30 cellular contexts compared by ENCODE assay signal in genomic region chr4:16862688-16863087, GRCh38. TPM values are rescaled to one million over a fixed set of nuclear protein-coding genes. Genes with fewer than 3 reads are reported as not detected.
DNase-seq lines count a peak whose midpoint lies in the region; ATAC-seq and TF ChIP-seq lines count a peak whose summit lies in the region.
"Had no signal": no experiment of that assay in that cellular context is flagged by ENCODE, and none has a peak within 500 bp of the region (broad histone marks: within the 10 kb centered on the region; RNA-seq: fewer than 3 reads in every experiment).

No MANE protein-coding gene starts in this region.

- H3K4me1 ChIP-seq in SK-N-SH (ENCODE audit: control insufficient read depth in 1 of 2, insufficient read depth in 2 of 2, low read depth in 1 of 2, low read length in 1 of 2): peaks cover 0 to 41% of the 10 kb centered on the region in 2 experiments
- H3K4me1 ChIP-seq in gastrocnemius medialis: peaks cover 0 to 13% of the 10 kb centered on the region in 2 donors
- H3K4me1 ChIP-seq in GM23248 (ENCODE audit: insufficient read depth): peaks cover 28% of the 10 kb centered on the region
- H3K4me1 ChIP-seq: BLaER1, sigmoid colon had no signal

- H3K9me2 ChIP-seq in SK-N-SH: no peaks in the 10 kb centered on the region
- H3K9me2 ChIP-seq in GM23248 (ENCODE audit: insufficient read depth): no peaks in the 10 kb centered on the region

- TF ChIP-seq CTCF in SK-N-SH (IDR thresholded peaks at IDR 0.05): no peak
- no peak for TF ChIP-seq CTCF in gastrocnemius medialis (IDR thresholded peaks at IDR 0.05 in 4 of 5, conservative IDR thresholded peaks at IDR 0.05 in 1 of 5)
- TF ChIP-seq CTCF in activated CD8-positive, alpha-beta T cell treated with anti-CD3 and anti-CD28 coated beads for 36 hours (IDR thresholded peaks at IDR 0.05): no peak

- H3K9me3 Mint-ChIP-seq in activated CD8-positive, alpha-beta T cell treated with anti-CD3 and anti-CD28 coated beads for 36 hours: no peaks in the 10 kb centered on the region
- H3K9me3 Mint-ChIP-seq: activated naive CD4-positive, alpha-beta T cell treated with anti-CD3 and anti-CD28 coated beads for 36 hours had no signal

- intact Hi-C loops in gastrocnemius medialis (cut with DNase I; ENCODE audit: low total_unique reads): no loop called here
- intact Hi-C loops in activated CD8-positive, alpha-beta T cell treated with anti-CD3 and anti-CD28 coated beads for 36 hours (cut with micrococcal nuclease): no loop called here

- H3K27me3 ChIP-seq in SK-N-SH (ENCODE audit: insufficient read depth): no peaks in the 10 kb centered on the region
- no peaks in the 10 kb centered on the region for H3K27me3 ChIP-seq in gastrocnemius medialis
- H3K27me3 ChIP-seq in GM23248 (replicated peaks; ENCODE audit: insufficient read depth): no peaks in the 10 kb centered on the region
- H3K27me3 ChIP-seq: BLaER1, MG63, neutrophil, sigmoid colon had no signal

- CTCF ChIA-PET in SK-N-SH (lab: Yijun Ruan, JAX): interaction anchor here (1.5 kb wide), 1 partner anchor 53 kb away, joined by 4 read pairs; no protein-coding TSS in a partner anchor
- CTCF ChIA-PET in activated CD8-positive, alpha-beta T cell treated with anti-CD3 and anti-CD28 coated beads for 36 hours (lab: Charles Lee): interaction anchor here (1.7 kb wide), 1 partner anchor 54 kb away, joined by 5 read pairs; no protein-coding TSS in a partner anchor

- peak overlapping the region; percentile 23; the same call in 1 of the 2 replicates for H3K9ac ChIP-seq in SK-N-SH
- no peak overlapping the region for H3K9ac ChIP-seq in GM23248
- H3K9ac ChIP-seq: BLaER1 had no signal

- H3K27me3 Mint-ChIP-seq in activated CD8-positive, alpha-beta T cell treated with anti-CD3 and anti-CD28 coated beads for 36 hours: peaks cover 2% of the 10 kb centered on the region
- H3K27me3 Mint-ChIP-seq: brain, type B pancreatic cell had no signal

- no peak for TF ChIP-seq RAD21 in SK-N-SH (IDR thresholded peaks at IDR 0.05; ENCODE audit: low read length)

- peak; percentile 62 for ATAC-seq in left lobe of liver
- ATAC-seq in gastrocnemius medialis: peak in 1 of 2 donors; percentile 36
- ATAC-seq in GM21529 (IDR thresholded peaks at IDR 0.05; ENCODE audit: unreplicated experiment): no peak
- no peak for ATAC-seq in HG02798 (IDR thresholded peaks at IDR 0.05; ENCODE audit: poor library complexity, unreplicated experiment)
- no peak for ATAC-seq in activated CD8-positive, alpha-beta T cell treated with anti-CD3 and anti-CD28 coated beads for 36 hours
- ATAC-seq: activated CD4-positive, CD25-positive, alpha-beta regulatory T cell treated with anti-CD3 and anti-CD28 coated beads, Interleukin-2, amount 50 U/mL, for 24 hours had no signal

- H3K9me3 ChIP-seq in SK-N-SH (no peaks in the 10 kb centered on the region), gastrocnemius medialis (no peaks in the 10 kb centered on the region), GM23248 (ENCODE audit: low read depth) (no peaks in the 10 kb centered on the region)
- H3K9me3 ChIP-seq: BLaER1, MG63, neutrophil, sigmoid colon had no signal

- peaks cover 0 to 3% of the 10 kb centered on the region in 2 experiments for H3K36me3 ChIP-seq in SK-N-SH (replicated peaks in 1 of 2; ENCODE audit: control insufficient read depth in 1 of 2, insufficient read depth in 2 of 2, low read length in 1 of 2)
- H3K36me3 ChIP-seq in gastrocnemius medialis: no peaks in the 10 kb centered on the region
- no peaks in the 10 kb centered on the region for H3K36me3 ChIP-seq in GM23248 (ENCODE audit: low read depth)
- H3K36me3 ChIP-seq: BLaER1, neutrophil, sigmoid colon had no signal

- H3K27ac ChIP-seq in SK-N-SH (ENCODE audit: low read depth in 2 of 2, low read length in 1 of 2) (peak overlapping the region in 1 of 2 experiments; percentile 95; a peak in 2 of 4 replicates), gastrocnemius medialis (peak overlapping the region in 3 of 4 donors; percentile 47 to 69 (median 61)), GM23248 (no peak overlapping the region)
- H3K27ac ChIP-seq: BLaER1, neutrophil, sigmoid colon, SK-N-MC had no signal

- H3K36me3 Mint-ChIP-seq in activated CD8-positive, alpha-beta T cell treated with anti-CD3 and anti-CD28 coated beads for 36 hours (ENCODE audit: low read depth): no peaks in the 10 kb centered on the region
- H3K36me3 Mint-ChIP-seq: naive B cell had no signal

- H2AFZ ChIP-seq in SK-N-SH (ENCODE audit: low read depth) (0 out of 2 replicates have a peak overlapping the region, but pooled peaks have one; percentile 39), GM23248 (no peak overlapping the region)

- WGBS in SK-N-SH (ENCODE audit: low lambda C conversion rate): 67% methylated on average over 11 of the region's 11 CpGs
- 76 to 77% methylated on average over 11 of the region's 11 CpGs for WGBS in GM23248 (ENCODE audit: low coverage in 1 of 2, low lambda C conversion rate in 2 of 2, missing lambda C conversion rate in 2 of 2), 2 experiments

- no peak for TF ChIP-seq EP300 in SK-N-SH (IDR thresholded peaks at IDR 0.05; ENCODE audit: borderline replicate concordance in 1 of 2, low read depth in 1 of 2, low read length in 1 of 2)

- H3K79me2 ChIP-seq in SK-N-SH (ENCODE audit: insufficient read depth) (peaks cover 17% of the 10 kb centered on the region), GM23248 (ENCODE audit: insufficient read depth) (peaks cover 84% of the 10 kb centered on the region)

- no peak overlapping the region for H3K27ac Mint-ChIP-seq in activated CD8-positive, alpha-beta T cell treated with anti-CD3 and anti-CD28 coated beads for 36 hours
- H3K27ac Mint-ChIP-seq: activated naive CD4-positive, alpha-beta T cell treated with anti-CD3 and anti-CD28 coated beads for 36 hours; type B pancreatic cell had no signal

- no peak overlapping the region for H3K4me2 ChIP-seq in SK-N-SH
- H3K4me2 ChIP-seq in GM23248 (ENCODE audit: unreplicated experiment): no peak overlapping the region
- H3K4me2 ChIP-seq: BLaER1 had no signal

- no peak for TF ChIP-seq POLR2A in gastrocnemius medialis (IDR thresholded peaks at IDR 0.05)

- in situ Hi-C loops in gastrocnemius medialis (cut with MboI; ENCODE audit: low sequenced_read_pairs in 4 of 4): no loop called here
- in situ Hi-C loops in GM23248 (cut with MboI): no loop called here

- H3K4me1 Mint-ChIP-seq in activated CD8-positive, alpha-beta T cell treated with anti-CD3 and anti-CD28 coated beads for 36 hours (ENCODE audit: low read depth): no peaks in the 10 kb centered on the region
- H3K4me1 Mint-ChIP-seq: naive B cell had no signal

- H3F3A ChIP-seq in SK-N-SH (replicated peaks; ENCODE audit: insufficient read depth): peaks cover 50% of the 10 kb centered on the region
- peaks cover 31% of the 10 kb centered on the region for H3F3A ChIP-seq in GM23248 (ENCODE audit: insufficient read depth)

- no peak for DNase-seq in SK-N-SH
- peak; percentile 86 for DNase-seq in dermis blood vessel endothelial cell
- DNase-seq in left lobe of liver (ENCODE audit: low spot score): peak; percentile 50
- DNase-seq in gastrocnemius medialis: no peak
- DNase-seq in GM23248: no peak
- no peak for DNase-seq in activated CD8-positive, alpha-beta T cell treated with anti-CD3 and anti-CD28 coated beads for 36 hours
- DNase-seq: activated CD4-positive, alpha-beta T cell treated with anti-CD3 and anti-CD28 coated beads, Interleukin-2, amount 50 U/mL, for 48 hours; activated CD8-positive, alpha-beta memory T cell treated with anti-CD3 and anti-CD28 coated beads, Interleukin-2, amount 50 U/mL, for 4 hours; activated naive CD4-positive, alpha-beta T cell treated with anti-CD3 and anti-CD28 coated beads for 36 hours; DMS 273 treated with DMSO at 0.1 percent for 48 hours; EL; islet precursor cell; KG1; mesendoderm; MG63; naive B cell; NCI-H2029; NCI-H524; OCI-M1; sigmoid colon; stimulated activated CD4-positive, alpha-beta T cell treated with anti-CD3 and anti-CD28 coated beads, Interleukin-4, amount 100 ng/mL, for 24 hours; T-helper 2 cell had no signal

- no peak overlapping the region for H3K4me3 Mint-ChIP-seq in activated CD8-positive, alpha-beta T cell treated with anti-CD3 and anti-CD28 coated beads for 36 hours
- H3K4me3 Mint-ChIP-seq: activated naive CD4-positive, alpha-beta T cell treated with anti-CD3 and anti-CD28 coated beads for 36 hours; brain; naive B cell; type B pancreatic cell had no signal

- no peak overlapping the region for H3K4me3 ChIP-seq in SK-N-SH (ENCODE audit: low read depth in 2 of 2, low read length in 1 of 2)
- no peak overlapping the region for H3K4me3 ChIP-seq in gastrocnemius medialis
- no peak overlapping the region for H3K4me3 ChIP-seq in GM23248
- H3K4me3 ChIP-seq: BLaER1, MG63, sigmoid colon, SK-N-MC had no signal

- H4K20me1 ChIP-seq in SK-N-SH (ENCODE audit: insufficient read depth): no peaks in the 10 kb centered on the region
- H4K20me1 ChIP-seq in GM23248 (ENCODE audit: insufficient read depth): no peaks in the 10 kb centered on the region
- H4K20me1 ChIP-seq: BLaER1 had no signal

- POLR2A ChIA-PET in SK-N-SH (lab: Yijun Ruan, JAX): no interaction called here
- POLR2A ChIA-PET in activated CD8-positive, alpha-beta T cell treated with anti-CD3 and anti-CD28 coated beads for 36 hours (lab: Charles Lee): no interaction called here

TF ChIP-seq in SK-N-SH, 30 proteins besides CTCF, POLR2A, EP300 and RAD21:
- peak; percentile 46 for TF ChIP-seq PBX3 (IDR thresholded peaks at IDR 0.05)
- no peak for TF ChIP-seq ELF1 (IDR thresholded peaks at IDR 0.05)

RNA-seq across cellular contexts. Expression of gene LDB2, which starts 35.8 kb away (rescaled TPM):
- polyA plus RNA-seq in SK-N-SH (2012; rRNA removed) (11.0 and 18.5 TPM in 2 replicates), GM23248 (2016; fragmentation: Nextera tagmentation; extraction: Ambion mirVana) (48.6 and 52.8 TPM in 2 replicates)
- 9.3 and 12.4 TPM in 2 replicates for polyA plus RNA-seq in SK-N-SH (2012; cell fraction: cytosol; rRNA removed)
- polyA plus RNA-seq in SK-N-SH (2012; cell fraction: nucleus; rRNA removed): 9.8 and 14.2 TPM in 2 replicates
- total RNA-seq in dermis blood vessel endothelial cell (220 and 258 TPM in 2 replicates), left lobe of liver (21.0 TPM), gastrocnemius medialis (10 to 100 TPM in 3 of 4 donors, 1 to 10 TPM in 1; 7.0 to 26.4 (median 18.1) TPM)
- total RNA-seq in GM23248 (2014; rRNA removed; shearing (Covaris generic)): 76.6 and 79.7 TPM in 2 replicates
- not detected for total RNA-seq in activated CD8-positive, alpha-beta T cell treated with anti-CD3 and anti-CD28 coated beads for 36 hours
- total RNA-seq: activated naive CD4-positive, alpha-beta T cell treated with anti-CD3 and anti-CD28 coated beads for 36 hours had no signal

Comparison
In these comparisons a context has a peak if more than half of its experiments do, and no peak if none do; other contexts are left out.
1. DNase-seq: peak in dermis blood vessel endothelial cell (single experiment) and left lobe of liver (single experiment); none in SK-N-SH (single experiment), gastrocnemius medialis (0 of 2), GM23248 (single experiment) and activated CD8-positive, alpha-beta T cell treated with anti-CD3 and anti-CD28 coated beads for 36 hours (single experiment).
2. RNA of gene LDB2, which starts 35.8 kb away (total RNA-seq): 220 to 258 TPM in dermis blood vessel endothelial cell, 76.6 to 79.7 TPM in GM23248, 21.0 TPM in left lobe of liver (single experiment) and 7.0 to 26.4 TPM in gastrocnemius medialis; not detected in activated CD8-positive, alpha-beta T cell treated with anti-CD3 and anti-CD28 coated beads for 36 hours; every median in the first group is over 4 times any median in the second.